ENCODE assay signal across 12 cellular contexts in genomic region chr2:217966399-217967068, GRCh38. TPM values are rescaled to one million over a fixed set of nuclear protein-coding genes. Genes with fewer than 3 reads are reported as not detected.
DNase-seq lines count a peak whose midpoint lies in the region; ATAC-seq and TF ChIP-seq lines count a peak whose summit lies in the region.
"Had no signal": no experiment of that assay in that cellular context is flagged by ENCODE, and none has a peak within 500 bp of the region (broad histone marks: within the 10 kb centered on the region; RNA-seq: fewer than 3 reads in every experiment).

No MANE protein-coding gene starts in this region.

- TF ChIP-seq CTCF in ascending aorta (IDR thresholded peaks at IDR 0.05), result no peak
- TF ChIP-seq CTCF in heart left ventricle (IDR thresholded peaks at IDR 0.05), result no peak

- WGBS in heart left ventricle, 4 donors, result 73 to 84% (median 82%) methylated on average over 10 of the region's 10 CpGs

- peak in 2 of 4 donors; percentile 39 to 41 for ATAC-seq in heart left ventricle

- H3K9me3 ChIP-seq in ascending aorta (no peaks in the 10 kb centered on the region), heart left ventricle (no peaks in the 10 kb centered on the region)

- peaks cover 18% of the 10 kb centered on the region for H3K36me3 ChIP-seq in ACC112 (ENCODE audit: insufficient read depth, low read length)
- H3K36me3 ChIP-seq in ascending aorta, result no peaks in the 10 kb centered on the region
- no peaks in the 10 kb centered on the region for H3K36me3 ChIP-seq in heart left ventricle

- H3K4me3 ChIP-seq in ACC112 (ENCODE audit: low read depth, low read length) (no peak overlapping the region; the same call in 1 of the 2 replicates), ascending aorta (peak overlapping the region in 1 of 2 donors; percentile 1), heart left ventricle (no peak overlapping the region)
- H3K4me3 ChIP-seq: skin epidermis had no signal

- no peak overlapping the region for H2AFZ ChIP-seq in ACC112 (ENCODE audit: low read length, unreplicated experiment)

- H3K4me1 ChIP-seq in ACC112 (ENCODE audit: control insufficient read depth, insufficient read depth, low read length, unreplicated experiment), result peaks cover 41% of the 10 kb centered on the region
- peaks cover 7 to 32% of the 10 kb centered on the region in 2 donors for H3K4me1 ChIP-seq in ascending aorta
- peaks cover 7 to 49% (median 35%) of the 10 kb centered on the region in 12 donors for H3K4me1 ChIP-seq in heart left ventricle

- H3K27me3 ChIP-seq in ACC112 (ENCODE audit: insufficient read depth, low read length), result no peaks in the 10 kb centered on the region
- no peaks in the 10 kb centered on the region for H3K27me3 ChIP-seq in ascending aorta
- H3K27me3 ChIP-seq in heart left ventricle, result no peaks in the 10 kb centered on the region

- intact Hi-C loops in ascending aorta (cut with DNase I), result no loop called here
- intact Hi-C loops in heart left ventricle (cut with DNase I), result no loop called here
- intact Hi-C loops in posterior vena cava (cut with DNase I), result no loop called here

- TF ChIP-seq POLR2A in heart left ventricle (IDR thresholded peaks at IDR 0.05), result no peak

- DNase-seq in ascending aorta (ENCODE audit: low spot score in 2 of 2) (peak in 1 of 2 donors; percentile 52), heart left ventricle (peak in 2 of 5 donors; percentile 23 to 28), posterior vena cava (ENCODE audit: low spot score) (peak; percentile 63), NCI-H2227 treated with DMSO at 0.1 percent for 48 hours (lab: John Stamatoyannopoulos, UW) (no peak), HUDEP-2 (lab: John Stamatoyannopoulos, UW; ENCODE audit: unreplicated experiment in 76 of 76) (no peak), LoVo (ENCODE audit: low spot score) (no peak), iPS-NIHi11 (ENCODE audit: low spot score) (no peak)
- DNase-seq: GOT3, NCI-H1105, NCI-H526 treated with DMSO at 0.1 percent for 48 hours had no signal

- peaks cover 52% of the 10 kb centered on the region for H3K79me2 ChIP-seq in ACC112 (ENCODE audit: control insufficient read depth, insufficient read depth, low read length, unreplicated experiment)

- H3K27ac ChIP-seq in ACC112 (ENCODE audit: low read depth, low read length) (peak overlapping the region; percentile 57), ascending aorta (peak overlapping the region; percentile 61 to 67), heart left ventricle (peak overlapping the region in 7 of 12 donors; percentile 16 to 97 (median 44))

RNA-seq across cellular contexts. Expression of gene TNS1, which starts 36.3 kb away (rescaled TPM):
- total RNA-seq in ascending aorta, result 1,334 TPM
- total RNA-seq in heart left ventricle, result 100 to 1,000 TPM; 513 to 899 (median 742) TPM
- polyA plus RNA-seq in heart left ventricle, result 100 to 1,000 TPM; 243 to 339 TPM
- 1,000 to 10,000 TPM; 1,255 to 1,508 TPM for total RNA-seq in posterior vena cava
